1 cellular context compared by ENCODE assay signal in the genomic region with DNA sequence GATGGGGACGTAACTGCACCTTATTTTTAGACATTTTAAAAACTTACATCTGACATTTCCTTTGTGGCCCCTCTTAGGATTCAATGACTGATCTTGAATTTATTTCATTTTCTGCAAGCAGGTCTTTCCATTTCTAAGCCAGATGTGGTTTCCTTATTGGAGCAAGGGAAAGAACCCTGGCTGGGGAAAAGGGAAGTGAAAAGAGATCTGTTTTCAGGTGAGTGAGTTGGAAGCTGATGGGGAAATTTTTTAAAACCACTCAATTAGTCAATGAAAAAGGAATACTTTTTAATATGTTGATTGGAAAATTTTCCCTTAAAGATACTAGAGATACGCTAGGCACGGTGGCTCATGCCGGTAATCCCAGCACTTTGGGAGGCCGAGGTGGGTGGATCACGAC.
TF ChIP-seq lines count a peak whose summit lies in the region.

No MANE protein-coding gene starts in this region.

TF ChIP-seq in liver, 16 proteins besides CTCF, POLR2A, EP300 and RAD21:
- TF ChIP-seq TAF1 (conservative IDR thresholded peaks at IDR 0.05), result no peak
- TF ChIP-seq SP1 (IDR thresholded peaks at IDR 0.05), result no peak
- TF ChIP-seq HNF4G (IDR thresholded peaks at IDR 0.05), result no peak
- TF ChIP-seq FOXA2 (IDR thresholded peaks at IDR 0.05), result no peak
- no peak for TF ChIP-seq YY1 (IDR thresholded peaks at IDR 0.05)
